Comparison of ENCODE assay signal across 8 cellular contexts in the genomic region with DNA sequence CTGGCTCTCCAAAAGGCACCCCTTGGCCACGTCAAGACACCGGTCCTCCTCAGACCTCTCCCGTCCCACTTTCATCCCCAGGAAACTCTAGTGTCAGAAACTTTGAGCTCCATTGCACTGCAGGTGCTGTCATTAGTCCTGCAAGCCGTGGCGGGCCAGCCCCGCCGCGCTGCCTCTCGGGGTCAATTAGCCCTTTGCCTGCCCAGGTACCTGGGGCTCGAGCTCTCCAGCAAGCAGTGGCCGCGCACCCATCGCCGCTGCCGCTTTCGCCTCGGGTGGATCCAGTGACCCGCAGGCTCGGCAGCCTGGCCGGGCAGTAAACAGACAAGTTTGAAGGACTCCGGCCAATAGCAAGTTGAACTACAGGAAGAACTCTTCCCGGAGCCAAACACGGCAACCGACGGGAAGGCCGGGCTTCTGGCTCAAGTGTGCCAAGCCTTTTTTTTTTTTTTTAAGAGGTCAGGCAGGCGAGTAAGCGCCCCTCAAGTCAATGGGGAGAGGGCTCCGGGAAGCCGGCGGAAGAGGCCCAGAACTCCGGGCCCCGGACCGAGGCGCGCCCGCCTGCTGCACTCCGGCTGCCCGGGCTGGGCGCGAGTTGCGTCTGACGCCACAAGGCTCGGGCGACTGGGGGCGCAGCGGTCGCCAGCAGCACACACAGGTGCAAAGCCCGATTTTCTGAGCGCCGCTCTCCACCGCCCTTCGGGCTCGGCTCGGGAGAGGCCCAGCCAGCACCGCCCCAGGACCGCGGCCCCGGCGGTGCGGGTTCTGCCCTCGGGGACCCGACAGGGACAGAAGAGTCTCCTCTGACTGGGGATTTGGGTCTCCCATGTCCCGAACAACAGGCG. TPM values are rescaled to one million over a fixed set of nuclear protein-coding genes. Genes with fewer than 3 reads are reported as not detected.
DNase-seq lines count a peak whose midpoint lies in the region; ATAC-seq, FAIRE-seq and TF ChIP-seq lines count a peak whose summit lies in the region.

No MANE protein-coding gene starts in this region.

- peaks cover 3% of the 10 kb centered on the region; the same call in 1 of the 2 replicates for H3K4me1 ChIP-seq in IMR-90 (ENCODE audit: control insufficient read depth, insufficient read depth, low read length)

- H3K4me2 ChIP-seq in IMR-90 (ENCODE audit: low read depth, low read length), result peak overlapping the region; percentile 36; the same call in 1 of the 2 replicates

- intact Hi-C loops in IMR-90 (cut with micrococcal nuclease), result no loop called here

- no peak overlapping the region for H4K8ac ChIP-seq in IMR-90 (ENCODE audit: low read depth in 2 of 2, low read length in 2 of 2)

- BruUV-seq in IMR-90 (replicated peaks; lab: Mats Ljungman, UMichigan), result no TSS peak

- no peak overlapping the region for H3K27ac ChIP-seq in IMR-90 (ENCODE audit: insufficient read depth, low read length)
- H3K27ac ChIP-seq in layer of hippocampus (ENCODE audit: low read depth, low read length), result peak overlapping the region; percentile 62

- H3K4me3 ChIP-seq in GM08714 (ENCODE audit: low read length) (peak overlapping the region; percentile 15), IMR-90 (ENCODE audit: insufficient read depth, low read depth, low read length) (no peak overlapping the region), bronchial epithelial cell (ENCODE audit: low read depth, low read length) (peak overlapping the region; percentile 48)

- POLR2A ChIA-PET in IMR-90 (lab: Charles Lee; ENCODE audit: unreplicated experiment), result no interaction called here

- no peak overlapping the region for H3K18ac ChIP-seq in IMR-90 (ENCODE audit: low read depth, low read length)

- H3K27me3 ChIP-seq in IMR-90 (ENCODE audit: control insufficient read depth, insufficient read depth, low read length) (peaks cover 42% of the 10 kb centered on the region), bronchial epithelial cell (ENCODE audit: control insufficient read depth, insufficient read depth, low read length) (peaks cover 17% of the 10 kb centered on the region), layer of hippocampus (ENCODE audit: control insufficient read depth, insufficient read depth, low read length) (peaks cover 4% of the 10 kb centered on the region)

- no peak overlapping the region for H3K9ac ChIP-seq in IMR-90 (ENCODE audit: low read depth, low read length)

- H3K23ac ChIP-seq in IMR-90 (ENCODE audit: low read depth, low read length), result no peak overlapping the region

- no peak for FAIRE-seq in bronchial epithelial cell (lab: Jason Lieb, UNC)

- CTCF ChIA-PET in IMR-90 (lab: Yijun Ruan, JAX), result no interaction called here

- no peak overlapping the region for H3K14ac ChIP-seq in IMR-90 (replicated peaks; ENCODE audit: low read depth, low read length)

- no peaks in the 10 kb centered on the region for H3K9me3 ChIP-seq in IMR-90 (ENCODE audit: control insufficient read depth, insufficient read depth, low read length)

- no peak overlapping the region for H4K5ac ChIP-seq in IMR-90 (ENCODE audit: low read depth, low read length)

- H3K56ac ChIP-seq in IMR-90 (ENCODE audit: extremely low read depth, insufficient read depth, low read length), result no peak overlapping the region

- H2BK15ac ChIP-seq in IMR-90 (ENCODE audit: low read depth, low read length), result no peak overlapping the region

- no peak for TF ChIP-seq POLR2A in IMR-90 (IDR thresholded peaks at IDR 0.05; ENCODE audit: low read depth, low read length)

- H2BK120ac ChIP-seq in IMR-90 (ENCODE audit: low read depth, low read length), result no peak overlapping the region

- no peak overlapping the region for H3K4ac ChIP-seq in IMR-90 (ENCODE audit: low read depth, low read length)

- no peaks in the 10 kb centered on the region for H4K20me1 ChIP-seq in IMR-90 (ENCODE audit: insufficient read depth, low read length)

- DNase-seq in IMR-90 (no peak), bronchial epithelial cell (ENCODE audit: low read depth) (no peak), inferior parietal cortex (ENCODE audit: extremely low spot score) (no peak)
- DNase-seq in stimulated activated naive CD8-positive, alpha-beta T cell treated with anti-CD3 and anti-CD28 coated beads, Interleukin-15, Interleukin-2, amounts not matched to agents 100 U/mL and 50 U/mL, for 24 hours, result no peak
- no peak for DNase-seq in activated naive CD4-positive, alpha-beta T cell (lab: John Stamatoyannopoulos, UW)

- TF ChIP-seq RAD21 in IMR-90 (IDR thresholded peaks at IDR 0.05; ENCODE audit: low read length), result no peak

- no peaks in the 10 kb centered on the region for H3K79me1 ChIP-seq in IMR-90 (ENCODE audit: low read depth in 1 of 2, low read length in 2 of 2)

- in situ Hi-C loops in IMR-90 (cut with MboI; ENCODE audit: low sequenced_read_pairs), result no loop called here

- H3K9me1 ChIP-seq in IMR-90 (ENCODE audit: insufficient read depth, low read length), result no peaks in the 10 kb centered on the region

- ATAC-seq in IMR-90 (ENCODE audit: low read depth) (peak; percentile 35; the same call in 1 of the 2 replicates), HG03442 (IDR thresholded peaks at IDR 0.05; ENCODE audit: unreplicated experiment) (no peak)
- ATAC-seq in stimulated activated naive CD8-positive, alpha-beta T cell treated with anti-CD3 and anti-CD28 coated beads, Interleukin-15, Interleukin-2, amounts not matched to agents 100 U/mL and 50 U/mL, for 24 hours, result peak; percentile 40

- H2AK9ac ChIP-seq in IMR-90 (replicated peaks; ENCODE audit: low read depth, low read length, poor library complexity), result no peak overlapping the region

- no peak overlapping the region for H2BK20ac ChIP-seq in IMR-90 (ENCODE audit: low read depth, low read length)

- peak overlapping the region; percentile 67 for H2AFZ ChIP-seq in IMR-90 (replicated peaks; ENCODE audit: low read length, poor library complexity)

- TF ChIP-seq CTCF in IMR-90 (conservative IDR thresholded peaks at IDR 0.05; ENCODE audit: low read depth, low read length), result no peak
- TF ChIP-seq CTCF in bronchial epithelial cell (IDR thresholded peaks at IDR 0.05; ENCODE audit: insufficient read depth, low read length, severe bottlenecking), result no peak

- WGBS in IMR-90 (ENCODE audit: extremely low coverage in 2 of 2, insufficient read length in 1 of 2), 2 experiments, result 1% methylated on average over 36 of the region's 65 CpGs; no CpG with 5 or more reads in 1 of the 2 experiments

- no peaks in the 10 kb centered on the region for H3K36me3 ChIP-seq in IMR-90 (ENCODE audit: control insufficient read depth, insufficient read depth, low read length)
- no peaks in the 10 kb centered on the region for H3K36me3 ChIP-seq in bronchial epithelial cell (ENCODE audit: control insufficient read depth, insufficient read depth, low read length)

- H2AK5ac ChIP-seq in IMR-90 (ENCODE audit: low read depth, low read length), result no peak overlapping the region

- dilution Hi-C loops in IMR-90 (cut with HindIII; ENCODE audit: low sequenced_read_pairs, unreplicated experiment), result no loop called here

- no peak overlapping the region for H2BK5ac ChIP-seq in IMR-90 (ENCODE audit: low read depth, low read length, poor library complexity, severe bottlenecking)

- H4K91ac ChIP-seq in IMR-90 (ENCODE audit: insufficient read depth, low read depth, low read length), result no peak overlapping the region

TF ChIP-seq in IMR-90, 13 proteins besides CTCF, POLR2A, EP300 and RAD21:
- TF ChIP-seq NFE2L2 (IDR thresholded peaks at IDR 0.05; ENCODE audit: low read depth, low read length), result no peak
- TF ChIP-seq MAZ (IDR thresholded peaks at IDR 0.05; ENCODE audit: borderline replicate concordance, low read depth, low read length), result no peak
- no peak for TF ChIP-seq RFX5 (IDR thresholded peaks at IDR 0.05; ENCODE audit: low read depth, low read length)
- TF ChIP-seq BHLHE40 (IDR thresholded peaks at IDR 0.05; ENCODE audit: low read depth, low read length), result no peak
- no peak for TF ChIP-seq FOS (IDR thresholded peaks at IDR 0.05; ENCODE audit: low read depth, low read length)
- no peak for TF ChIP-seq MXI1 (IDR thresholded peaks at IDR 0.05; ENCODE audit: borderline replicate concordance, low read depth, low read length)
- TF ChIP-seq SMC3 (IDR thresholded peaks at IDR 0.05; ENCODE audit: low read depth, low read length), result no peak
- TF ChIP-seq, protein P1, sequence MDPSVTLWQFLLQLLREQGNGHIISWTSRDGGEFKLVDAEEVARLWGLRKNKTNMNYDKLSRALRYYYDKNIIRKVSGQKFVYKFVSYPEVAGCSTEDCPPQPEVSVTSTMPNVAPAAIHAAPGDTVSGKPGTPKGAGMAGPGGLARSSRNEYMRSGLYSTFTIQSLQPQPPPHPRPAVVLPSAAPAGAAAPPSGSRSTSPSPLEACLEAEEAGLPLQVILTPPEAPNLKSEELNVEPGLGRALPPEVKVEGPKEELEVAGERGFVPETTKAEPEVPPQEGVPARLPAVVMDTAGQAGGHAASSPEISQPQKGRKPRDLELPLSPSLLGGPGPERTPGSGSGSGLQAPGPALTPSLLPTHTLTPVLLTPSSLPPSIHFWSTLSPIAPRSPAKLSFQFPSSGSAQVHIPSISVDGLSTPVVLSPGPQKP (IDR thresholded peaks at IDR 0.05; ENCODE audit: borderline replicate concordance, low read depth, low read length), result no peak
- TF ChIP-seq, protein P2, sequence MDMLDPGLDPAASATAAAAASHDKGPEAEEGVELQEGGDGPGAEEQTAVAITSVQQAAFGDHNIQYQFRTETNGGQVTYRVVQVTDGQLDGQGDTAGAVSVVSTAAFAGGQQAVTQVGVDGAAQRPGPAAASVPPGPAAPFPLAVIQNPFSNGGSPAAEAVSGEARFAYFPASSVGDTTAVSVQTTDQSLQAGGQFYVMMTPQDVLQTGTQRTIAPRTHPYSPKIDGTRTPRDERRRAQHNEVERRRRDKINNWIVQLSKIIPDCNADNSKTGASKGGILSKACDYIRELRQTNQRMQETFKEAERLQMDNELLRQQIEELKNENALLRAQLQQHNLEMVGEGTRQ (IDR thresholded peaks at IDR 0.05; ENCODE audit: low read depth, low read length), result no peak
- no peak for TF ChIP-seq CEBPB (IDR thresholded peaks at IDR 0.05; ENCODE audit: low read depth, low read length)
- no peak for TF ChIP-seq MAFK (IDR thresholded peaks at IDR 0.05; ENCODE audit: low read depth, low read length)
- no peak for TF ChIP-seq RCOR1 (IDR thresholded peaks at IDR 0.05; ENCODE audit: insufficient replicate concordance, low read length)
- TF ChIP-seq CHD1 (IDR thresholded peaks at IDR 0.05; ENCODE audit: low read depth, low read length), result no peak
TF ChIP-seq in IMR-90: peak in this region for 0.

RNA-seq across cellular contexts. Expression of a gene that starts 1.1 kb away (rescaled TPM):
- total RNA-seq in IMR-90 (2012; rRNA removed), result not detected in 2 replicates
- not detected in 2 replicates for polyA plus RNA-seq in IMR-90 (2012; rRNA removed)
- polyA plus RNA-seq in IMR-90 (2012; cell fraction: cytosol; rRNA removed), result not detected in 2 replicates
- not detected in 2 replicates for polyA plus RNA-seq in IMR-90 (2012; cell fraction: nucleus; rRNA removed; ENCODE audit: low replicate concordance)
- under 0.01 TPM in 2 replicates for total RNA-seq in bronchial epithelial cell
